ENCODE assay signal across 10 cellular contexts in the genomic region with DNA sequence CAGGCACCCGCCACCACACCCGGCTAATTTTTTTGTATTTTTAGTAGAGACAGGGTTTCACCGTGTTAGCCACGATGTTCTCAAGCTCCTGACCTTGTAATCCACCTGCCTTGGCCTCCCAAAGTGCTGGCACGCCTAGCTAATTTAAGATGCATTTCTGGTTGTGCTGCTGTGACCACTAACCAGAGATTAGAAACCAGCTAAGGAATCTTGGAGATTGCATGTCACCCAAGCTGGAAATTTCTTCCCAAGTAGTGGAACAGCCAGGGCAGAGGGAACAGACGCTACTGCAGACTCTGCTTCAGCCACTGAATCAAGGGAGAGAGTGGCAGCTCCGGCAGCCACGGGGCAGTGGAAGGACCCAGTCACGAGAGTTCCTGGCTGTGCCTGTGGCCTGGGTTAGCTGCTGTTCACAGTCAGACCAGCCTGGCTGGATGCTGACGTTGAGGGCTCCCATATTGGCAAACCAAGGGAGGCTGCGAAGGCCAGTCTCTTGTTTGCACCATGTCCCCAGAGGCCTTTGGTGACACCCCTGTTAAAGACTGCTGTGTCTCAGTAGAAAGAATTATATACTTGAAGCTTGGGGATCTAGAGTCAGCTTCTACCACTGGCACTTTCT. TPM values are rescaled to one million over a fixed set of nuclear protein-coding genes. Genes with fewer than 3 reads are reported as not detected.
DNase-seq lines count a peak whose midpoint lies in the region; ATAC-seq and TF ChIP-seq lines count a peak whose summit lies in the region.
"Had no signal": no experiment of that assay in that cellular context is flagged by ENCODE, and none has a peak within 500 bp of the region (broad histone marks: within the 10 kb centered on the region; RNA-seq: fewer than 3 reads in every experiment).

No MANE protein-coding gene starts in this region.

- H3K4me1 ChIP-seq in RWPE2 (ENCODE audit: insufficient read depth, poor library complexity, severe bottlenecking) (peaks cover 8% of the 10 kb centered on the region), esophagus squamous epithelium (peaks cover 40 to 99% (median 52%) of the 10 kb centered on the region in 3 donors), neural progenitor cell (peaks cover 12% of the 10 kb centered on the region)

- 71 to 99% methylated on average over 8 to 9 of the region's 11 CpGs for WGBS in esophagus squamous epithelium, 2 donors

- peak overlapping the region; percentile 22 for H3K27ac ChIP-seq in RWPE2 (ENCODE audit: poor library complexity, severe bottlenecking)
- H3K27ac ChIP-seq in esophagus squamous epithelium = peak overlapping the region in 3 of 4 donors; percentile 33 to 99 (median 99)
- no peak overlapping the region for H3K27ac ChIP-seq in neural progenitor cell
- H3K27ac ChIP-seq: cardiac muscle cell had no signal

- peak overlapping the region; percentile 73 for H3K4me3 Mint-ChIP-seq in stimulated activated effector memory CD8-positive, alpha-beta T cell treated with anti-CD3 and anti-CD28 coated beads, Interleukin-12 subunit alpha, Interleukin-12 subunit beta, amount 100 ng/mL, for 72 hours
- no peak overlapping the region for H3K4me3 Mint-ChIP-seq in neural progenitor cell

- intact Hi-C loops in esophagus squamous epithelium (cut with DNase I) = no loop called here

- TF ChIP-seq POLR2A in esophagus squamous epithelium (IDR thresholded peaks at IDR 0.05) = no peak

- no peaks in the 10 kb centered on the region for H3K9me3 Mint-ChIP-seq in stimulated activated effector memory CD8-positive, alpha-beta T cell treated with anti-CD3 and anti-CD28 coated beads, Interleukin-12 subunit alpha, Interleukin-12 subunit beta, amount 100 ng/mL, for 72 hours
- H3K9me3 Mint-ChIP-seq in neural progenitor cell = no peaks in the 10 kb centered on the region

- ATAC-seq in RWPE2 (ENCODE audit: low read depth) = 0 out of 3 replicates have a peak, but pooled peaks have one; percentile 1
- no peak for ATAC-seq in stimulated activated effector memory CD8-positive, alpha-beta T cell treated with anti-CD3 and anti-CD28 coated beads, Interleukin-12 subunit alpha, Interleukin-12 subunit beta, amount 100 ng/mL, for 72 hours

- H2AFZ ChIP-seq in neural progenitor cell (replicated peaks) = no peak overlapping the region

- no peak overlapping the region for H3K4me2 ChIP-seq in neural progenitor cell

- H3K36me3 ChIP-seq in RWPE2 (ENCODE audit: low read depth) (peaks cover 95% of the 10 kb centered on the region), esophagus squamous epithelium (peaks cover 61 to 91% (median 66%) of the 10 kb centered on the region in 3 donors), neural progenitor cell (no peaks in the 10 kb centered on the region)

- H3K9ac ChIP-seq in neural progenitor cell = no peak overlapping the region

- peaks cover 69% of the 10 kb centered on the region for H3K79me2 ChIP-seq in neural progenitor cell (ENCODE audit: low read depth)

- TF ChIP-seq CTCF in RWPE2 (IDR thresholded peaks at IDR 0.05; ENCODE audit: poor library complexity, severe bottlenecking) (no peak), esophagus squamous epithelium (IDR thresholded peaks at IDR 0.05) (no peak), neural progenitor cell (IDR thresholded peaks at IDR 0.05) (no peak)

- H3K9me3 ChIP-seq in RWPE2 (ENCODE audit: severe bottlenecking) (no peaks in the 10 kb centered on the region), esophagus squamous epithelium (no peaks in the 10 kb centered on the region), neural progenitor cell (ENCODE audit: low read depth) (no peaks in the 10 kb centered on the region)

- H3K4me1 Mint-ChIP-seq in stimulated activated effector memory CD8-positive, alpha-beta T cell treated with anti-CD3 and anti-CD28 coated beads, Interleukin-12 subunit alpha, Interleukin-12 subunit beta, amount 100 ng/mL, for 72 hours = peaks cover 80% of the 10 kb centered on the region
- H3K4me1 Mint-ChIP-seq in neural progenitor cell = peaks cover 4% of the 10 kb centered on the region

- H3F3A ChIP-seq in neural progenitor cell (ENCODE audit: low read depth) = peaks cover 2% of the 10 kb centered on the region

- H4K20me1 ChIP-seq in neural progenitor cell (ENCODE audit: low read depth) = peaks cover 78% of the 10 kb centered on the region

- DNase-seq in EH (ENCODE audit: low read depth) (peak; percentile 13), RWPE2 (ENCODE audit: low spot score) (no peak), esophagus squamous epithelium (lab: John Stamatoyannopoulos, UW) (no peak), neural progenitor cell (ENCODE audit: low spot score) (no peak), mesenteric fat pad (ENCODE audit: low spot score) (no peak), NCI-H1092 treated with DMSO at 0.1 percent for 48 hours (lab: John Stamatoyannopoulos, UW) (no peak)
- DNase-seq in stimulated activated effector memory CD8-positive, alpha-beta T cell treated with anti-CD3 and anti-CD28 coated beads, Interleukin-12 subunit alpha, Interleukin-12 subunit beta, amount 100 ng/mL, for 72 hours (ENCODE audit: low spot score in 2 of 2) = no peak
- DNase-seq: activated CD8-positive, alpha-beta memory T cell treated with anti-CD3 and anti-CD28 coated beads, Interleukin-2, amount 50 U/mL, for 4 hours; T-helper 9 cell had no signal

- H3K27me3 ChIP-seq in RWPE2 (ENCODE audit: insufficient read depth, poor library complexity, severe bottlenecking) (no peaks in the 10 kb centered on the region), esophagus squamous epithelium (no peaks in the 10 kb centered on the region), neural progenitor cell (no peaks in the 10 kb centered on the region)
- H3K27me3 ChIP-seq: cardiac muscle cell had no signal

- H3K36me3 Mint-ChIP-seq in stimulated activated effector memory CD8-positive, alpha-beta T cell treated with anti-CD3 and anti-CD28 coated beads, Interleukin-12 subunit alpha, Interleukin-12 subunit beta, amount 100 ng/mL, for 72 hours = peaks cover 100% of the 10 kb centered on the region
- peaks cover 40% of the 10 kb centered on the region for H3K36me3 Mint-ChIP-seq in neural progenitor cell

- no peak overlapping the region for H3K4me3 ChIP-seq in RWPE2 (ENCODE audit: severe bottlenecking)
- no peak overlapping the region for H3K4me3 ChIP-seq in esophagus squamous epithelium
- no peak overlapping the region for H3K4me3 ChIP-seq in neural progenitor cell
- H3K4me3 ChIP-seq: cardiac muscle cell had no signal

- H3K27me3 Mint-ChIP-seq in neural progenitor cell (ENCODE audit: insufficient read depth, low read depth) = peaks cover 5% of the 10 kb centered on the region

- H3K27ac Mint-ChIP-seq in stimulated activated effector memory CD8-positive, alpha-beta T cell treated with anti-CD3 and anti-CD28 coated beads, Interleukin-12 subunit alpha, Interleukin-12 subunit beta, amount 100 ng/mL, for 72 hours = peak overlapping the region; percentile 40
- no peak overlapping the region for H3K27ac Mint-ChIP-seq in neural progenitor cell

RNA-seq across cellular contexts. Expression of gene TPM4, which starts 7.9 kb away (rescaled TPM):
- total RNA-seq in esophagus squamous epithelium (100 to 1,000 TPM; 307 to 577 (median 369) TPM), neural progenitor cell (ENCODE audit: low replicate concordance) (446 and 535 TPM in 2 replicates), mesenteric fat pad (385 TPM)

RNA-seq across cellular contexts. Expression of gene RAB8A, which starts 27.5 kb away (rescaled TPM):
- 10 to 100 TPM; 39.5 to 70.9 (median 46.4) TPM for total RNA-seq in esophagus squamous epithelium
- total RNA-seq in neural progenitor cell (ENCODE audit: low replicate concordance) = 39.2 and 61.7 TPM in 2 replicates
- 51.4 TPM for total RNA-seq in mesenteric fat pad

RNA-seq across cellular contexts. Expression of gene HSH2D, which starts 59.3 kb away (rescaled TPM):
- total RNA-seq in esophagus squamous epithelium = 1 to 10 TPM in 1 of 4 donors, under 1 TPM in 2, not detected in 1; 0.31 to 1.1 (median 0.41) TPM
- total RNA-seq in neural progenitor cell (ENCODE audit: low replicate concordance) = not detected in 2 replicates
- 1.2 TPM for total RNA-seq in mesenteric fat pad
- total RNA-seq: cardiac muscle cell had no signal
